1 cellular context compared by ENCODE assay signal in genomic region chr17:80446645-80447405, GRCh38.
TF ChIP-seq lines count a peak whose summit lies in the region.

No MANE protein-coding gene starts in this region.

TF ChIP-seq in SK-N-SH treated with all-trans-retinoic acid at 6 μM for 48 hours, 23 proteins besides CTCF, POLR2A, EP300 and RAD21 (continued from another document):
- TF ChIP-seq RARB (CRISPR knock-in tag; IDR thresholded peaks at IDR 0.05) (no peak), ISL1 (CRISPR knock-in tag; IDR thresholded peaks at IDR 0.05) (no peak), GLIS3 (CRISPR knock-in tag; IDR thresholded peaks at IDR 0.05) (no peak), ZNF565 (CRISPR knock-in tag; conservative IDR thresholded peaks at IDR 0.05; ENCODE audit: low read depth) (no peak), OSR1 (CRISPR knock-in tag; IDR thresholded peaks at IDR 0.05) (no peak), ZC3H10 (CRISPR knock-in tag; IDR thresholded peaks at IDR 0.05) (no peak)
- TF ChIP-seq, protein P1, sequence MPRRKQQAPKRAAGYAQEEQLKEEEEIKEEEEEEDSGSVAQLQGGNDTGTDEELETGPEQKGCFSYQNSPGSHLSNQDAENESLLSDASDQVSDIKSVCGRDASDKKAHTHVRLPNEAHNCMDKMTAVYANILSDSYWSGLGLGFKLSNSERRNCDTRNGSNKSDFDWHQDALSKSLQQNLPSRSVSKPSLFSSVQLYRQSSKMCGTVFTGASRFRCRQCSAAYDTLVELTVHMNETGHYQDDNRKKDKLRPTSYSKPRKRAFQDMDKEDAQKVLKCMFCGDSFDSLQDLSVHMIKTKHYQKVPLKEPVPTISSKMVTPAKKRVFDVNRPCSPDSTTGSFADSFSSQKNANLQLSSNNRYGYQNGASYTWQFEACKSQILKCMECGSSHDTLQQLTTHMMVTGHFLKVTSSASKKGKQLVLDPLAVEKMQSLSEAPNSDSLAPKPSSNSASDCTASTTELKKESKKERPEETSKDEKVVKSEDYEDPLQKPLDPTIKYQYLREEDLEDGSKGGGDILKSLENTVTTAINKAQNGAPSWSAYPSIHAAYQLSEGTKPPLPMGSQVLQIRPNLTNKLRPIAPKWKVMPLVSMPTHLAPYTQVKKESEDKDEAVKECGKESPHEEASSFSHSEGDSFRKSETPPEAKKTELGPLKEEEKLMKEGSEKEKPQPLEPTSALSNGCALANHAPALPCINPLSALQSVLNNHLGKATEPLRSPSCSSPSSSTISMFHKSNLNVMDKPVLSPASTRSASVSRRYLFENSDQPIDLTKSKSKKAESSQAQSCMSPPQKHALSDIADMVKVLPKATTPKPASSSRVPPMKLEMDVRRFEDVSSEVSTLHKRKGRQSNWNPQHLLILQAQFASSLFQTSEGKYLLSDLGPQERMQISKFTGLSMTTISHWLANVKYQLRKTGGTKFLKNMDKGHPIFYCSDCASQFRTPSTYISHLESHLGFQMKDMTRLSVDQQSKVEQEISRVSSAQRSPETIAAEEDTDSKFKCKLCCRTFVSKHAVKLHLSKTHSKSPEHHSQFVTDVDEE (CRISPR knock-in tag; IDR thresholded peaks at IDR 0.05) = no peak
- TF ChIP-seq, protein P2, sequence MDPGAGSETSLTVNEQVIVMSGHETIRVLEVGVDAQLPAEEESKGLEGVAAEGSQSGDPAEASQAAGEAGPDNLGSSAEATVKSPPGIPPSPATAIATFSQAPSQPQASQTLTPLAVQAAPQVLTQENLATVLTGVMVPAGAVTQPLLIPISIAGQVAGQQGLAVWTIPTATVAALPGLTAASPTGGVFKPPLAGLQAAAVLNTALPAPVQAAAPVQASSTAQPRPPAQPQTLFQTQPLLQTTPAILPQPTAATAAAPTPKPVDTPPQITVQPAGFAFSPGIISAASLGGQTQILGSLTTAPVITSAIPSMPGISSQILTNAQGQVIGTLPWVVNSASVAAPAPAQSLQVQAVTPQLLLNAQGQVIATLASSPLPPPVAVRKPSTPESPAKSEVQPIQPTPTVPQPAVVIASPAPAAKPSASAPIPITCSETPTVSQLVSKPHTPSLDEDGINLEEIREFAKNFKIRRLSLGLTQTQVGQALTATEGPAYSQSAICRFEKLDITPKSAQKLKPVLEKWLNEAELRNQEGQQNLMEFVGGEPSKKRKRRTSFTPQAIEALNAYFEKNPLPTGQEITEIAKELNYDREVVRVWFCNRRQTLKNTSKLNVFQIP (CRISPR knock-in tag; IDR thresholded peaks at IDR 0.05; ENCODE audit: borderline replicate concordance, low read depth) = no peak
